In genomic region chr3:158748237-158748828, GRCh38 we compare ENCODE assay signal across 13 cellular contexts. TPM values are rescaled to one million over a fixed set of nuclear protein-coding genes. Genes with fewer than 3 reads are reported as not detected.
DNase-seq lines count a peak whose midpoint lies in the region; ATAC-seq and TF ChIP-seq lines count a peak whose summit lies in the region.
"Had no signal": no experiment of that assay in that cellular context is flagged by ENCODE, and none has a peak within 500 bp of the region (broad histone marks: within the 10 kb centered on the region; RNA-seq: fewer than 3 reads in every experiment).

No MANE protein-coding gene starts in this region.

- H3K27ac ChIP-seq in breast epithelium (peak overlapping the region; percentile 80 to 84), mammary epithelial cell (ENCODE audit: insufficient read depth, low read depth, low read length) (no peak overlapping the region), body of pancreas (no peak overlapping the region), transverse colon (no peak overlapping the region), esophagus squamous epithelium (peak overlapping the region in 2 of 4 donors; percentile 8 to 36)
- H3K27ac ChIP-seq: SJSA1 had no signal

- H3K4me1 ChIP-seq in breast epithelium (peaks cover 3 to 6% of the 10 kb centered on the region in 2 donors), mammary epithelial cell (ENCODE audit: insufficient read depth, low read length) (peaks cover 14% of the 10 kb centered on the region), body of pancreas (no peaks in the 10 kb centered on the region), transverse colon (peaks cover 0 to 6% (median 0%) of the 10 kb centered on the region in 4 donors), esophagus squamous epithelium (peaks cover 0 to 17% (median 0%) of the 10 kb centered on the region in 3 donors)

- no peak overlapping the region for H3K4me2 ChIP-seq in mammary epithelial cell (ENCODE audit: insufficient read depth, low read depth, low read length)

- H3K9ac ChIP-seq in mammary epithelial cell (ENCODE audit: insufficient read depth, low read length) = no peak overlapping the region

- in situ Hi-C loops in mammary epithelial cell (cut with MboI; ENCODE audit: low sequenced_read_pairs in 2 of 2) = no loop called here
- in situ Hi-C loops in transverse colon (cut with MboI; ENCODE audit: low pct_ligation_motif_present in 1 of 4, low pct_unique_long_range_greater_than_20kb in 1 of 4, low sequenced_read_pairs in 3 of 4) = no loop called here

- H3K36me3 ChIP-seq in breast epithelium = no peaks in the 10 kb centered on the region
- H3K36me3 ChIP-seq in mammary epithelial cell (ENCODE audit: insufficient read depth, low read length) = no peaks in the 10 kb centered on the region
- H3K36me3 ChIP-seq in body of pancreas (replicated peaks in 1 of 2; ENCODE audit: insufficient read depth in 1 of 2, low read depth in 2 of 2) = no peaks in the 10 kb centered on the region
- no peaks in the 10 kb centered on the region for H3K36me3 ChIP-seq in transverse colon
- H3K36me3 ChIP-seq in esophagus squamous epithelium = peaks cover 0 to 33% (median 0%) of the 10 kb centered on the region in 3 donors
- H3K36me3 ChIP-seq: SJSA1 had no signal

- ATAC-seq in body of pancreas = no peak
- ATAC-seq in left colon = no peak
- no peak for ATAC-seq in GM19467 (IDR thresholded peaks at IDR 0.05; ENCODE audit: unreplicated experiment)
- ATAC-seq: GM12878 had no signal

- TF ChIP-seq POLR2A in breast epithelium (IDR thresholded peaks at IDR 0.05) (no peak), body of pancreas (IDR thresholded peaks at IDR 0.05) (no peak), transverse colon (IDR thresholded peaks at IDR 0.05) (no peak), esophagus squamous epithelium (IDR thresholded peaks at IDR 0.05) (no peak)

- no TSS peak for BruUV-seq in mammary epithelial cell (replicated peaks; lab: Mats Ljungman, UMichigan)

- no peaks in the 10 kb centered on the region for H3K9me3 ChIP-seq in breast epithelium
- no peaks in the 10 kb centered on the region for H3K9me3 ChIP-seq in mammary epithelial cell (replicated peaks; ENCODE audit: insufficient read depth, low read length)
- no peaks in the 10 kb centered on the region for H3K9me3 ChIP-seq in body of pancreas
- H3K9me3 ChIP-seq in transverse colon = no peaks in the 10 kb centered on the region
- no peaks in the 10 kb centered on the region for H3K9me3 ChIP-seq in esophagus squamous epithelium
- H3K9me3 ChIP-seq: SJSA1 had no signal

- dilution Hi-C loops in mammary epithelial cell (cut with HindIII; ENCODE audit: low sequenced_read_pairs) = no loop called here

- intact Hi-C loops in breast epithelium (cut with DNase I; ENCODE audit: low total_unique reads) (no loop called here), mammary epithelial cell (cut with micrococcal nuclease) (no loop called here), body of pancreas (cut with DNase I) (no loop called here), left colon (cut with DNase I, micrococcal nuclease) (no loop called here), transverse colon (cut with DNase I; ENCODE audit: low total_unique reads) (no loop called here), esophagus squamous epithelium (cut with DNase I) (no loop called here)

- no peaks in the 10 kb centered on the region for H4K20me1 ChIP-seq in mammary epithelial cell (ENCODE audit: insufficient read depth, low read length)

- TF ChIP-seq CTCF in breast epithelium (IDR thresholded peaks at IDR 0.05) (no peak), mammary epithelial cell (conservative IDR thresholded peaks at IDR 0.05 in 1 of 2, IDR thresholded peaks at IDR 0.05 in 1 of 2; ENCODE audit: extremely low read depth in 1 of 2, insufficient read depth in 1 of 2, low read depth in 1 of 2, low read length in 2 of 2) (no peak), body of pancreas (IDR thresholded peaks at IDR 0.05) (no peak), transverse colon (IDR thresholded peaks at IDR 0.05) (no peak), esophagus squamous epithelium (IDR thresholded peaks at IDR 0.05) (no peak)

- DNase-seq in breast epithelium (ENCODE audit: low spot score in 2 of 2) (no peak), mammary epithelial cell (no peak), body of pancreas (peak in 3 of 4 donors; percentile 22 to 68 (median 27)), left colon (peak; percentile 36 to 48), transverse colon (peak; percentile 49), DMS114 treated with DMSO at 0.1 percent for 48 hours (lab: John Stamatoyannopoulos, UW; ENCODE audit: unreplicated experiment) (no peak), esophagus squamous epithelium (lab: John Stamatoyannopoulos, UW) (no peak)
- DNase-seq: activated CD4-positive, alpha-beta T cell treated with anti-CD3 and anti-CD28 coated beads for 4 hours; NCI-H69; retina had no signal

- H3K27me3 ChIP-seq in breast epithelium = no peaks in the 10 kb centered on the region
- no peaks in the 10 kb centered on the region for H3K27me3 ChIP-seq in mammary epithelial cell (ENCODE audit: insufficient read depth, low read length)
- no peaks in the 10 kb centered on the region for H3K27me3 ChIP-seq in body of pancreas
- no peaks in the 10 kb centered on the region for H3K27me3 ChIP-seq in transverse colon
- no peaks in the 10 kb centered on the region for H3K27me3 ChIP-seq in esophagus squamous epithelium
- H3K27me3 ChIP-seq: SJSA1 had no signal

- H2AFZ ChIP-seq in mammary epithelial cell (ENCODE audit: low read depth, low read length) = no peak overlapping the region

- no peaks in the 10 kb centered on the region for H3K79me2 ChIP-seq in mammary epithelial cell (ENCODE audit: insufficient read depth, low read length)

- CTCF ChIA-PET in mammary epithelial cell (lab: Charles Lee; ENCODE audit: low non-redundant PET) = no interaction called here

- 74% methylated on average over 7 of the region's 7 CpGs for WGBS in mammary epithelial cell (ENCODE audit: low coverage, missing lambda C conversion rate)
- WGBS in body of pancreas, 2 donors = 51 to 56% methylated on average over 7 of the region's 7 CpGs
- WGBS in transverse colon (ENCODE audit: low coverage in 1 of 2), 2 donors = 68 to 70% methylated on average over 7 of the region's 7 CpGs
- WGBS in esophagus squamous epithelium, 2 donors = 54 to 66% methylated on average over 6 to 7 of the region's 7 CpGs

- TF ChIP-seq EP300 in transverse colon (IDR thresholded peaks at IDR 0.05; ENCODE audit: low read depth) = no peak

- no peak overlapping the region for H3K4me3 ChIP-seq in breast epithelium
- H3K4me3 ChIP-seq in mammary epithelial cell (replicated peaks in 1 of 3; ENCODE audit: insufficient read depth in 1 of 3, low read depth in 2 of 3, low read length in 3 of 3) = no peak overlapping the region
- no peak overlapping the region for H3K4me3 ChIP-seq in body of pancreas
- no peak overlapping the region for H3K4me3 ChIP-seq in transverse colon
- H3K4me3 ChIP-seq in esophagus squamous epithelium = no peak overlapping the region
- H3K4me3 ChIP-seq: GM12878, SJSA1 had no signal

RNA-seq across cellular contexts. Expression of gene RARRES1, which starts 16.1 kb away (rescaled TPM):
- total RNA-seq in breast epithelium (100 to 1,000 TPM in 2 of 3 donors, 1 to 10 TPM in 1; 3.5 to 568 (median 403) TPM), mammary epithelial cell (10 to 100 TPM in 1 of 2 donors, under 1 TPM in 1; 0.52 to 24.3 TPM), body of pancreas (10 to 100 TPM in 1 of 2 donors, 1 to 10 TPM in 1; 3.0 to 18.4 TPM), left colon (10 to 100 TPM; 63.5 to 81.0 TPM), transverse colon (10 to 100 TPM in 2 of 4 donors, 1 to 10 TPM in 2; 3.4 to 71.5 (median 30.2) TPM), esophagus squamous epithelium (10 to 100 TPM in 1 of 4 donors, 1 to 10 TPM in 3; 1.4 to 53.3 (median 6.4) TPM)
- polyA plus RNA-seq in mammary epithelial cell = 0.67 TPM
- not detected for polyA minus RNA-seq in mammary epithelial cell
- total RNA-seq: GM12878 had no signal

RNA-seq across cellular contexts. Expression of gene MFSD1, which starts 53.5 kb away (rescaled TPM):
- 100 to 1,000 TPM in 2 of 3 donors, 10 to 100 TPM in 1; 76.7 to 134 (median 125) TPM for total RNA-seq in breast epithelium
- total RNA-seq in mammary epithelial cell = 10 to 100 TPM; 35.3 to 92.5 TPM
- polyA plus RNA-seq in mammary epithelial cell = 27.7 TPM
- polyA minus RNA-seq in mammary epithelial cell = 23.1 TPM
- total RNA-seq in body of pancreas = 10 to 100 TPM; 33.3 to 54.2 TPM
- total RNA-seq in left colon = 10 to 100 TPM; 60.8 to 62.0 TPM
- total RNA-seq in transverse colon = 10 to 100 TPM in 3 of 4 donors, 1 to 10 TPM in 1; 9.2 to 86.6 (median 64.0) TPM
- total RNA-seq in esophagus squamous epithelium = 100 to 1,000 TPM in 2 of 4 donors, 10 to 100 TPM in 2; 72.7 to 108 (median 98.2) TPM

Comparison
In these comparisons a context has a peak if more than half of its experiments do, and no peak if none do; other contexts are left out.
1. H3K27ac ChIP-seq: peak in breast epithelium (2 of 2); none in mammary epithelial cell (single experiment), body of pancreas (0 of 4) and transverse colon (0 of 4).
2. DNase-seq: peak in body of pancreas (3 of 4), left colon (2 of 2) and transverse colon (single experiment); none in breast epithelium (0 of 2), mammary epithelial cell (single experiment), DMS114 treated with DMSO at 0.1 percent for 48 hours (single experiment) and esophagus squamous epithelium (single experiment).